8 cellular contexts compared by ENCODE assay signal in genomic region chr6:16420715-16421461, GRCh38.
DNase-seq lines count a peak whose midpoint lies in the region; ATAC-seq and TF ChIP-seq lines count a peak whose summit lies in the region.

No MANE protein-coding gene starts in this region.

- TF ChIP-seq CTCF in HFF-Myc (IDR thresholded peaks at IDR 0.05; ENCODE audit: low read depth, low read length, missing control alignments) (no peak), astrocyte of the spinal cord (IDR thresholded peaks at IDR 0.05; ENCODE audit: low read depth, low read length) (no peak), natural killer cell (IDR thresholded peaks at IDR 0.05) (no peak)

- no peak overlapping the region for H3K4me3 ChIP-seq in HFF-Myc (replicated peaks; ENCODE audit: low read depth, low read length)
- H3K4me3 ChIP-seq in astrocyte of the spinal cord (ENCODE audit: low read depth, low read length): no peak overlapping the region

- H3K4me1 Mint-ChIP-seq in natural killer cell: peaks cover 34 to 38% of the 10 kb centered on the region in 2 donors

- no peaks in the 10 kb centered on the region for H3K9me3 Mint-ChIP-seq in natural killer cell

- intact Hi-C loops in natural killer cell (cut with micrococcal nuclease): loop anchor here (5.0 kb wide), 2 partner anchors 99 to 341 kb away; partner anchors contain the start of gene ATXN1

- no peaks in the 10 kb centered on the region for H3K36me3 Mint-ChIP-seq in natural killer cell

- H3K27ac Mint-ChIP-seq in natural killer cell: peak overlapping the region; percentile 93 to 96

- no peaks in the 10 kb centered on the region for H3K27me3 Mint-ChIP-seq in natural killer cell (ENCODE audit: low read depth in 2 of 2)

- DNase-seq in HFF-Myc (ENCODE audit: extremely low read depth, low read depth) (peak; percentile 86), NCI-H526 treated with DMSO at 0.1 percent for 48 hours (lab: John Stamatoyannopoulos, UW) (peak; percentile 93), astrocyte of the spinal cord (ENCODE audit: low read depth, low spot score) (peak; percentile 82), natural killer cell (no peak), NCI-H1417 (lab: John Stamatoyannopoulos, UW) (no peak), HK-2 (ENCODE audit: unreplicated experiment) (no peak), Kasumi-1 (lab: John Stamatoyannopoulos, UW) (no peak)

- peak overlapping the region; percentile 77 for H3K4me3 Mint-ChIP-seq in natural killer cell

- peak; percentile 44 for ATAC-seq in GM18519 (IDR thresholded peaks at IDR 0.05; ENCODE audit: low FRiP score, unreplicated experiment)
- ATAC-seq in natural killer cell: peak; percentile 87 to 88 (median 88)

- in situ Hi-C loops in astrocyte of the spinal cord (cut with HindIII; ENCODE audit: low sequenced_read_pairs): no loop called here

Comparison
In these comparisons a context has a peak if more than half of its experiments do, and no peak if none do; other contexts are left out.
1. DNase-seq: peak in HFF-Myc (single experiment), NCI-H526 treated with DMSO at 0.1 percent for 48 hours (single experiment) and astrocyte of the spinal cord (single experiment); none in natural killer cell (single experiment), NCI-H1417 (0 of 3), HK-2 (single experiment) and Kasumi-1 (0 of 2).